In the genomic region with DNA sequence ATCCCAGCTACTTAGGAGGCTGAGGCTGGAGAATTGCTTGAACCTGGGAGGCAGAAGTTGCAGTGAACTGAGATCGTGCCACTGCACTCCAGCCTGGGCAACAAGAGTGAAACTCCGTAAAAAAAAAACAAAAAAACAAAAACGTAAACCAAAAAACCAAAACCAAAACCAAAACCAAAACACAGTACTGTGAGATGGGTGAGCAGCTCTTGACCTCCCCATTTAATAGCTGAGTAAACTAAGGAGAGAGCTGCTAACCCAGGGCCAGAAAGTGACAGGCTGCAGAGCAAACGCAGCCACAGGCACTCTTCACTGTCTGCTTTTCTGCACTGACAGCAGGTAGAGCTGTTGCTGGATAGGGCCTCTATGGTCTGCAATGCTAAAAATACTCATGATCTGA, we compare ENCODE assay signal across 1 cellular context.
TF ChIP-seq lines count a peak whose summit lies in the region.

No MANE protein-coding gene starts in this region.

TF ChIP-seq in GM12878, 131 proteins besides CTCF, POLR2A, EP300 and RAD21:
- TF ChIP-seq, protein P1, sequence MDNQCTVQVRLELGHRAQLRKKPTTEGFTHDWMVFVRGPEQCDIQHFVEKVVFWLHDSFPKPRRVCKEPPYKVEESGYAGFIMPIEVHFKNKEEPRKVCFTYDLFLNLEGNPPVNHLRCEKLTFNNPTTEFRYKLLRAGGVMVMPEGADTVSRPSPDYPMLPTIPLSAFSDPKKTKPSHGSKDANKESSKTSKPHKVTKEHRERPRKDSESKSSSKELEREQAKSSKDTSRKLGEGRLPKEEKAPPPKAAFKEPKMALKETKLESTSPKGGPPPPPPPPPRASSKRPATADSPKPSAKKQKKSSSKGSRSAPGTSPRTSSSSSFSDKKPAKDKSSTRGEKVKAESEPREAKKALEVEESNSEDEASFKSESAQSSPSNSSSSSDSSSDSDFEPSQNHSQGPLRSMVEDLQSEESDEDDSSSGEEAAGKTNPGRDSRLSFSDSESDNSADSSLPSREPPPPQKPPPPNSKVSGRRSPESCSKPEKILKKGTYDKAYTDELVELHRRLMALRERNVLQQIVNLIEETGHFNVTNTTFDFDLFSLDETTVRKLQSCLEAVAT (IDR thresholded peaks at IDR 0.05), result peak; percentile 72
- TF ChIP-seq RUNX3 (IDR thresholded peaks at IDR 0.05; ENCODE audit: low read length), result peak; percentile 56
